In genomic region chr22:38802671-38803121, GRCh38 we compare ENCODE assay signal across 10 cellular contexts. TPM values are rescaled to one million over a fixed set of nuclear protein-coding genes. Genes with fewer than 3 reads are reported as not detected.
DNase-seq lines count a peak whose midpoint lies in the region; TF ChIP-seq lines count a peak whose summit lies in the region.
"Had no signal": no experiment of that assay in that cellular context is flagged by ENCODE, and none has a peak within 500 bp of the region (broad histone marks: within the 10 kb centered on the region; RNA-seq: fewer than 3 reads in every experiment).

No MANE protein-coding gene starts in this region.

- H3K27ac Mint-ChIP-seq in progenitor cell of endocrine pancreas (no peak overlapping the region), osteocyte (ENCODE audit: unreplicated experiment) (no peak overlapping the region)
- H3K27ac Mint-ChIP-seq: activated naive CD8-positive, alpha-beta T cell treated with anti-CD3 and anti-CD28 coated beads, Interleukin-2, amount 10 ng/mL, durations not matched to agents 7 days and 5 days had no signal

- H3K9me3 Mint-ChIP-seq in progenitor cell of endocrine pancreas (ENCODE audit: low read depth) (no peaks in the 10 kb centered on the region), osteocyte (ENCODE audit: unreplicated experiment) (no peaks in the 10 kb centered on the region)

- H3K4me1 ChIP-seq in right atrium auricular region (no peaks in the 10 kb centered on the region), stomach (peaks cover 0 to 8% (median 1%) of the 10 kb centered on the region in 4 donors)
- H3K4me1 ChIP-seq: parathyroid adenoma had no signal

- no peak for TF ChIP-seq POLR2A in stomach (IDR thresholded peaks at IDR 0.05)

- H3K36me3 Mint-ChIP-seq in progenitor cell of endocrine pancreas (ENCODE audit: insufficient read depth) (no peaks in the 10 kb centered on the region), osteocyte (ENCODE audit: unreplicated experiment) (no peaks in the 10 kb centered on the region)

- H3K4me1 Mint-ChIP-seq in progenitor cell of endocrine pancreas (ENCODE audit: low read depth) (no peaks in the 10 kb centered on the region), osteocyte (ENCODE audit: unreplicated experiment) (peaks cover 10% of the 10 kb centered on the region)

- H3K9me3 ChIP-seq in right atrium auricular region (no peaks in the 10 kb centered on the region), stomach (peaks cover 0 to 5% (median 0%) of the 10 kb centered on the region in 4 donors)

- H3K4me3 ChIP-seq in HFF-Myc (replicated peaks; ENCODE audit: low read depth, low read length): no peak overlapping the region
- H3K4me3 ChIP-seq in right atrium auricular region: no peak overlapping the region
- H3K4me3 ChIP-seq in stomach: no peak overlapping the region

- TF ChIP-seq EP300 in stomach (IDR thresholded peaks at IDR 0.05): no peak

- TF ChIP-seq CTCF in HFF-Myc (IDR thresholded peaks at IDR 0.05; ENCODE audit: low read depth, low read length, missing control alignments): no peak
- no peak for TF ChIP-seq CTCF in right atrium auricular region (IDR thresholded peaks at IDR 0.05)
- no peak for TF ChIP-seq CTCF in stomach (IDR thresholded peaks at IDR 0.05)
- TF ChIP-seq CTCF in progenitor cell of endocrine pancreas (IDR thresholded peaks at IDR 0.05; ENCODE audit: unreplicated experiment): no peak
- TF ChIP-seq CTCF in osteocyte (IDR thresholded peaks at IDR 0.05): no peak

- DNase-seq in HFF-Myc (ENCODE audit: extremely low read depth, low read depth) (peak; percentile 75), T1000 (lab: John Stamatoyannopoulos, UW) (peak; percentile 78), right atrium auricular region (ENCODE audit: low spot score) (peak; percentile 83), stomach (peak; percentile 35), progenitor cell of endocrine pancreas (ENCODE audit: low spot score, unreplicated experiment) (no peak), T-helper 9 cell (no peak), osteocyte (ENCODE audit: extremely low spot score, unreplicated experiment) (no peak)
- DNase-seq in activated CD4-positive, alpha-beta T cell treated with anti-CD3 and anti-CD28 coated beads, Interleukin-2, amount 50 U/mL, for 48 hours: no peak
- DNase-seq: activated naive CD8-positive, alpha-beta T cell treated with anti-CD3 and anti-CD28 coated beads, Interleukin-2, amount 10 ng/mL, durations not matched to agents 7 days and 5 days had no signal

- no peaks in the 10 kb centered on the region for H3K36me3 ChIP-seq in right atrium auricular region
- H3K36me3 ChIP-seq in stomach: no peaks in the 10 kb centered on the region

- intact Hi-C loops in stomach (cut with DNase I; ENCODE audit: low total_unique reads): no loop called here

- H3K4me3 Mint-ChIP-seq in progenitor cell of endocrine pancreas (ENCODE audit: low read depth) (no peak overlapping the region), osteocyte (ENCODE audit: unreplicated experiment) (no peak overlapping the region)
- H3K4me3 Mint-ChIP-seq: activated naive CD8-positive, alpha-beta T cell treated with anti-CD3 and anti-CD28 coated beads, Interleukin-2, amount 10 ng/mL, durations not matched to agents 7 days and 5 days had no signal

- peaks cover 60% of the 10 kb centered on the region for H3K27me3 Mint-ChIP-seq in progenitor cell of endocrine pancreas
- H3K27me3 Mint-ChIP-seq in osteocyte (ENCODE audit: unreplicated experiment): peaks cover 41% of the 10 kb centered on the region

- WGBS in stomach, 5 donors: 27 to 37% (median 28%) methylated on average over 5 to 10 of the region's 10 CpGs

- H3K27me3 ChIP-seq in right atrium auricular region (no peaks in the 10 kb centered on the region), stomach (peaks cover 0 to 38% (median 8%) of the 10 kb centered on the region in 3 donors)

- H3K27ac ChIP-seq in right atrium auricular region (peak overlapping the region in 1 of 2 donors; percentile 47), stomach (no peak overlapping the region)
- H3K27ac ChIP-seq: parathyroid adenoma had no signal

RNA-seq across cellular contexts. Expression of gene DNAL4, which starts 8.8 kb away (rescaled TPM):
- total RNA-seq in right atrium auricular region (10 to 100 TPM; 12.3 TPM), stomach (10 to 100 TPM in 4 of 5 donors, under 1 TPM in 1; 0.58 to 33.0 (median 11.2) TPM), progenitor cell of endocrine pancreas (27.1 and 28.0 TPM in 2 replicates), osteocyte (16.4 and 17.0 TPM in 2 replicates)
- polyA plus RNA-seq in stomach: 10 to 100 TPM; 15.9 to 22.5 (median 21.4) TPM

RNA-seq across cellular contexts. Expression of gene NPTXR, which starts 41.1 kb away (rescaled TPM):
- total RNA-seq in right atrium auricular region (10 to 100 TPM; 18.0 to 24.6 TPM), stomach (10 to 100 TPM in 2 of 5 donors, 1 to 10 TPM in 3; 1.2 to 19.6 (median 4.1) TPM), progenitor cell of endocrine pancreas (4.7 TPM in 2 replicates), osteocyte (4.7 and 4.8 TPM in 2 replicates)
- 1 to 10 TPM in 2 of 3 donors, under 1 TPM in 1; 0.46 to 2.4 (median 2.2) TPM for polyA plus RNA-seq in stomach

RNA-seq across cellular contexts. Expression of gene SUN2, which starts 46.9 kb away (rescaled TPM):
- total RNA-seq in right atrium auricular region (100 to 1,000 TPM; 155 to 252 TPM), stomach (100 to 1,000 TPM; 108 to 387 (median 142) TPM), progenitor cell of endocrine pancreas (61.8 and 66.1 TPM in 2 replicates), osteocyte (148 and 151 TPM in 2 replicates)
- polyA plus RNA-seq in stomach: 10 to 100 TPM; 25.3 to 51.8 (median 26.4) TPM

Comparison
In these comparisons a context has a peak if more than half of its experiments do, and no peak if none do; other contexts are left out.
1. DNase-seq: peak in HFF-Myc (single experiment), T1000 (single experiment), right atrium auricular region (single experiment) and stomach (single experiment); none in activated CD4-positive, alpha-beta T cell treated with anti-CD3 and anti-CD28 coated beads, Interleukin-2, amount 50 U/mL, for 48 hours (0 of 2), progenitor cell of endocrine pancreas (single experiment), T-helper 9 cell (single experiment) and osteocyte (single experiment).